21 cellular contexts compared by ENCODE assay signal in genomic region chr10:110824152-110824441, GRCh38. TPM values are rescaled to one million over a fixed set of nuclear protein-coding genes. Genes with fewer than 3 reads are reported as not detected.
DNase-seq lines count a peak whose midpoint lies in the region; ATAC-seq and TF ChIP-seq lines count a peak whose summit lies in the region.
"Had no signal": no experiment of that assay in that cellular context is flagged by ENCODE, and none has a peak within 500 bp of the region (broad histone marks: within the 10 kb centered on the region; RNA-seq: fewer than 3 reads in every experiment).

No MANE protein-coding gene starts in this region.

- 74% methylated on average over 1 of the region's 1 CpG for WGBS in right cardiac atrium
- WGBS in gastroesophageal sphincter (ENCODE audit: low coverage in 1 of 2), 2 donors: 53 to 71% methylated on average over 1 of the region's 1 CpG
- no CpG with 5 or more reads among the region's 1 CpG for WGBS in trophoblast cell (ENCODE audit: extremely low coverage, insufficient coverage, insufficient read length)
- 72 to 94% methylated on average over 1 of the region's 1 CpG for WGBS in testis, 2 donors

- no peak overlapping the region for H2BK5ac ChIP-seq in trophoblast cell (ENCODE audit: low read depth, low read length, poor library complexity)

- no peak overlapping the region for H2BK12ac ChIP-seq in trophoblast cell (ENCODE audit: low read length)

- no peak overlapping the region for H2AFZ ChIP-seq in trophoblast cell (ENCODE audit: insufficient read depth, low read length, poor library complexity)
- H2AFZ ChIP-seq: GM23248 had no signal

- H3K27me3 Mint-ChIP-seq in type B pancreatic cell: no peaks in the 10 kb centered on the region
- H3K27me3 Mint-ChIP-seq: activated naive CD8-positive, alpha-beta T cell treated with anti-CD3 and anti-CD28 coated beads, Interleukin-2, amount 10 ng/mL, durations not matched to agents 7 days and 5 days; B cell had no signal

- H3K4me3 ChIP-seq in cardiac muscle cell (no peak overlapping the region), right cardiac atrium (ENCODE audit: low read length) (no peak overlapping the region), gastroesophageal sphincter (no peak overlapping the region), trophoblast cell (ENCODE audit: low read depth, low read length) (no peak overlapping the region), testis (no peak overlapping the region), colonic mucosa (no peak overlapping the region)
- H3K4me3 ChIP-seq: GM23248, lung had no signal

- H3K27ac Mint-ChIP-seq in type B pancreatic cell: peak overlapping the region; percentile 88
- H3K27ac Mint-ChIP-seq: activated naive CD8-positive, alpha-beta T cell treated with anti-CD3 and anti-CD28 coated beads, Interleukin-2, amount 10 ng/mL, durations not matched to agents 7 days and 5 days; B cell; naive thymus-derived CD4-positive, alpha-beta T cell had no signal

- H3K23ac ChIP-seq in trophoblast cell (ENCODE audit: low read length): no peak overlapping the region

- H2AK5ac ChIP-seq in trophoblast cell (ENCODE audit: low read length): no peak overlapping the region

- TF ChIP-seq EP300 in gastroesophageal sphincter (IDR thresholded peaks at IDR 0.05): no peak

- no peak overlapping the region for H3K14ac ChIP-seq in trophoblast cell (ENCODE audit: low read length)

- TF ChIP-seq CTCF in cardiac muscle cell (IDR thresholded peaks at IDR 0.05; ENCODE audit: low read depth, low read length): no peak
- no peak for TF ChIP-seq CTCF in gastroesophageal sphincter (IDR thresholded peaks at IDR 0.05)
- no peak for TF ChIP-seq CTCF in type B pancreatic cell (conservative IDR thresholded peaks at IDR 0.05)
- no peak for TF ChIP-seq CTCF in testis (IDR thresholded peaks at IDR 0.05)
- no peak for TF ChIP-seq CTCF in colonic mucosa (IDR thresholded peaks at IDR 0.05)

- peaks cover 77% of the 10 kb centered on the region for H3K4me1 Mint-ChIP-seq in type B pancreatic cell (ENCODE audit: unreplicated experiment)

- H3K4me3 Mint-ChIP-seq in type B pancreatic cell: peak overlapping the region; percentile 19
- H3K4me3 Mint-ChIP-seq: activated naive CD8-positive, alpha-beta T cell treated with anti-CD3 and anti-CD28 coated beads, Interleukin-2, amount 10 ng/mL, durations not matched to agents 7 days and 5 days; B cell; naive thymus-derived CD4-positive, alpha-beta T cell had no signal

- peaks cover 12% of the 10 kb centered on the region for H3K79me1 ChIP-seq in trophoblast cell (ENCODE audit: low read length)

- no peak overlapping the region for H3K4ac ChIP-seq in trophoblast cell (ENCODE audit: low read depth, low read length)

- no peak overlapping the region for H3K4me2 ChIP-seq in trophoblast cell (ENCODE audit: low read length)
- H3K4me2 ChIP-seq: KMS-11 had no signal

- H3K36me3 Mint-ChIP-seq in type B pancreatic cell: no peaks in the 10 kb centered on the region
- H3K36me3 Mint-ChIP-seq: activated naive CD8-positive, alpha-beta T cell treated with anti-CD3 and anti-CD28 coated beads, Interleukin-2, amount 10 ng/mL, durations not matched to agents 7 days and 5 days; naive thymus-derived CD4-positive, alpha-beta T cell had no signal

- H3K9me3 ChIP-seq in cardiac muscle cell (ENCODE audit: low read depth) (no peaks in the 10 kb centered on the region), right cardiac atrium (ENCODE audit: control insufficient read depth, low read length) (no peaks in the 10 kb centered on the region), gastroesophageal sphincter (no peaks in the 10 kb centered on the region), trophoblast cell (ENCODE audit: insufficient read depth, low read depth, low read length) (no peaks in the 10 kb centered on the region), testis (no peaks in the 10 kb centered on the region), colonic mucosa (no peaks in the 10 kb centered on the region)

- H3K36me3 ChIP-seq in cardiac muscle cell (no peaks in the 10 kb centered on the region), gastroesophageal sphincter (no peaks in the 10 kb centered on the region), trophoblast cell (ENCODE audit: control insufficient read depth in 1 of 2, insufficient read depth in 2 of 2, low read length in 2 of 2) (no peaks in the 10 kb centered on the region), testis (ENCODE audit: low read depth, missing control alignments) (no peaks in the 10 kb centered on the region), colonic mucosa (no peaks in the 10 kb centered on the region)

- H3K27me3 ChIP-seq in cardiac muscle cell: no peaks in the 10 kb centered on the region
- H3K27me3 ChIP-seq in right cardiac atrium (ENCODE audit: control insufficient read depth, insufficient read depth): no peaks in the 10 kb centered on the region
- no peaks in the 10 kb centered on the region for H3K27me3 ChIP-seq in gastroesophageal sphincter
- H3K27me3 ChIP-seq in trophoblast cell (ENCODE audit: insufficient read depth, low read length): no peaks in the 10 kb centered on the region
- H3K27me3 ChIP-seq in testis: no peaks in the 10 kb centered on the region
- no peaks in the 10 kb centered on the region for H3K27me3 ChIP-seq in colonic mucosa

- TF ChIP-seq POLR2A in gastroesophageal sphincter (IDR thresholded peaks at IDR 0.05) (no peak), testis (IDR thresholded peaks at IDR 0.05) (no peak)

- no peaks in the 10 kb centered on the region for H3K79me2 ChIP-seq in trophoblast cell (ENCODE audit: control insufficient read depth, insufficient read depth, low read length, poor library complexity)

- no peak overlapping the region for H2BK120ac ChIP-seq in trophoblast cell (ENCODE audit: insufficient read depth, low read length, poor library complexity)

- no peak overlapping the region for H4K91ac ChIP-seq in trophoblast cell (ENCODE audit: low read depth, low read length)

- H3K4me1 ChIP-seq in cardiac muscle cell (ENCODE audit: low read depth) (peaks cover 61% of the 10 kb centered on the region), right cardiac atrium (ENCODE audit: control insufficient read depth, insufficient read depth, low read length) (peaks cover 31% of the 10 kb centered on the region), gastroesophageal sphincter (peaks cover 27 to 97% (median 51%) of the 10 kb centered on the region in 3 donors), trophoblast cell (ENCODE audit: control insufficient read depth in 1 of 2, insufficient read depth in 2 of 2, low read length in 2 of 2) (peaks cover 16 to 32% of the 10 kb centered on the region in 2 experiments), testis (peaks cover 41% of the 10 kb centered on the region), colonic mucosa (peaks cover 12% of the 10 kb centered on the region)

- H3K9ac ChIP-seq in trophoblast cell (ENCODE audit: low read length) (no peak overlapping the region), colonic mucosa (ENCODE audit: low read depth in 2 of 2, low read length in 2 of 2) (peak overlapping the region in 1 of 2 donors; percentile 9)
- H3K9ac ChIP-seq: GM23248, KMS-11 had no signal

- intact Hi-C loops in right cardiac atrium (cut with DNase I): loop anchor here in 1 of 4 donors (5.0 kb wide), 1 partner anchor 48 kb away; the partner anchor contains the start of gene PDCD4
- intact Hi-C loops in testis (cut with DNase I; ENCODE audit: low total_unique reads): no loop called here
- intact Hi-C loops in colonic mucosa (cut with DNase I): no loop called here

- DNase-seq in cardiac muscle cell (ENCODE audit: low read depth in 1 of 2, low spot score in 1 of 2) (no peak), right cardiac atrium (no peak), trophoblast cell (peak; percentile 73 to 90), type B pancreatic cell (ENCODE audit: extremely low spot score, unreplicated experiment) (no peak), testis (no peak), superior temporal gyrus (ENCODE audit: extremely low spot score) (no peak), colonic mucosa (no peak)
- DNase-seq: activated naive CD8-positive, alpha-beta T cell treated with anti-CD3 and anti-CD28 coated beads, Interleukin-2, amount 10 ng/mL, durations not matched to agents 7 days and 5 days; GM23248; naive thymus-derived CD4-positive, alpha-beta T cell; NCI-H1048; NCI-H2029 treated with DMSO at 0.1 percent for 48 hours; NCI-H510A treated with DMSO at 0.1 percent for 48 hours; OCI-M1; Right ventricle myocardium superior; stimulated activated CD4-positive, alpha-beta T cell treated with anti-CD3 and anti-CD28 coated beads, Interleukin-15, amount 100 ng/mL, for 24 hours; SW 1271 had no signal

- H3K27ac ChIP-seq in cardiac muscle cell: peak overlapping the region; percentile 91
- H3K27ac ChIP-seq in right cardiac atrium (ENCODE audit: low read length): no peak overlapping the region
- H3K27ac ChIP-seq in gastroesophageal sphincter: peak overlapping the region in 3 of 4 donors; percentile 49 to 83 (median 83)
- peak overlapping the region; percentile 61 for H3K27ac ChIP-seq in trophoblast cell (ENCODE audit: low read depth, low read length)
- H3K27ac ChIP-seq in testis: peak overlapping the region in 1 of 2 donors; percentile 24
- H3K27ac ChIP-seq in colonic mucosa: no peak overlapping the region
- H3K27ac ChIP-seq: GM23248, KMS-11 had no signal

- no peak overlapping the region for H4K12ac ChIP-seq in trophoblast cell (ENCODE audit: low read depth, low read length)

- no peak overlapping the region for H4K8ac ChIP-seq in trophoblast cell (ENCODE audit: low read depth, low read length)

- ATAC-seq in right cardiac atrium (no peak), gastroesophageal sphincter (no peak)
- ATAC-seq: naive thymus-derived CD4-positive, alpha-beta T cell had no signal

- no peak overlapping the region for H3K18ac ChIP-seq in trophoblast cell (ENCODE audit: low read length)

- no peaks in the 10 kb centered on the region for H3K9me3 Mint-ChIP-seq in type B pancreatic cell
- H3K9me3 Mint-ChIP-seq: activated naive CD8-positive, alpha-beta T cell treated with anti-CD3 and anti-CD28 coated beads, Interleukin-2, amount 10 ng/mL, durations not matched to agents 7 days and 5 days; naive thymus-derived CD4-positive, alpha-beta T cell had no signal

RNA-seq across cellular contexts. Expression of gene PDCD4, which starts 47.6 kb away (rescaled TPM):
- total RNA-seq in cardiac muscle cell: 54.0 and 84.9 TPM in 2 replicates
- polyA plus RNA-seq in cardiac muscle cell: 98.7 and 160 TPM in 2 replicates
- total RNA-seq in right cardiac atrium: 10 to 100 TPM; 61.5 to 82.7 (median 76.2) TPM
- 39.8 TPM for polyA plus RNA-seq in right cardiac atrium
- total RNA-seq in gastroesophageal sphincter: 10 to 100 TPM; 69.1 to 74.6 (median 72.2) TPM
- polyA plus RNA-seq in trophoblast cell (2013): 57.0 and 61.1 TPM in 2 replicates
- total RNA-seq in type B pancreatic cell (ENCODE audit: low replicate concordance): 122 and 145 TPM in 2 replicates
- 10 to 100 TPM; 64.0 to 71.1 TPM for total RNA-seq in testis
- polyA plus RNA-seq in testis (ENCODE audit: insufficient read depth, low read depth, low replicate concordance): 124 TPM
- total RNA-seq in colonic mucosa: 100 to 1,000 TPM; 397 to 463 TPM

Comparison
In these comparisons a context has a peak if more than half of its experiments do, and no peak if none do; other contexts are left out.
1. H3K27ac ChIP-seq: peak in cardiac muscle cell (single experiment), gastroesophageal sphincter (3 of 4) and trophoblast cell (single experiment); none in right cardiac atrium (single experiment) and colonic mucosa (single experiment).
2. DNase-seq: peak in trophoblast cell (2 of 2); none in cardiac muscle cell (0 of 2), right cardiac atrium (0 of 3), type B pancreatic cell (single experiment), testis (single experiment), superior temporal gyrus (single experiment) and colonic mucosa (single experiment).